In the genomic region with DNA sequence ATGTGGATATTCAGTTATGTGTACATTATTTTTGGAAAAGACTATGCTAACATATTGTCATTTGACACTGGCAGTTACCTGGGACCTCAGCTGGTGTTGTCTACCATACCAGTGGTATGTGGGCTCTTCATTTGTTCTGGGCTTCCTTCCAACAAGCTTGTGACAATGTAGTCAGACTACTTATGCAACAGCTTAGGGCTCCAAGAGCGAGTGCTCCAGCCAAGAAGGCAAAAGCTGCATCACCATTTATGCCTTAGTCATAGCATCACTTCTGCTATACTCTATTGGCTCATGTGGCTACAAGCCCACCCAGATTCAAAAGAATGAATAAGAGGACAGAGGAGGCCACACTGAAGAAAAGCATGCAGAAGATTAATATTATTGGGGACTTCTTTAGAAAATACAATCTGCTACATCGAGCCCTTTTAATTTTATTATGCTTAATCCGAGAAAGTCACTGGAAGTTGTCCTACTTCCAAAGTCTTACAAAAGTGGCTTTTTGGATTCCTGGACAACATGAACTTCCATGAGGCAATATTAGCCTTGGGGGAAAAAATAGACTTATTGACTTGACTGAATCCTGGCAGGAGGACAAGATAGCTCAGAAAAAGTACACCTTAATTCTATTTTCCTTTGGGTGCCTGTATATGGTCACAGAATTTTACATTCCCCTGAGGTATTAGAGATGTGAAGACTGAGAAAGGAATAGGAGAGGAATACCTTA, we compare ENCODE assay signal across 11 cellular contexts.
A peak's percentile ranks its signal among the peaks of the same experiment; 100 is the strongest.
DNase-seq lines count a peak whose midpoint lies in the region; ATAC-seq and TF ChIP-seq lines count a peak whose summit lies in the region.
"Had no signal": no experiment of that assay in that cellular context is flagged by ENCODE, and none has a peak within 500 bp of the region (broad histone marks: within the 10 kb centered on the region; RNA-seq: fewer than 3 reads in every experiment).

No MANE protein-coding gene starts in this region.

- H3K23ac ChIP-seq in IMR-90 (ENCODE audit: low read depth, low read length): no peak overlapping the region

- no peak overlapping the region for H2BK5ac ChIP-seq in IMR-90 (ENCODE audit: low read depth, low read length, poor library complexity, severe bottlenecking)

- POLR2A ChIA-PET in AG04449 (lab: Yijun Ruan, JAX) (no interaction called here), IMR-90 (lab: Charles Lee; ENCODE audit: unreplicated experiment) (no interaction called here)

- H3K4me1 ChIP-seq in IMR-90 (ENCODE audit: control insufficient read depth, insufficient read depth, low read length): no peaks in the 10 kb centered on the region
- no peaks in the 10 kb centered on the region for H3K4me1 ChIP-seq in lung (ENCODE audit: control insufficient read depth in 2 of 2, insufficient read depth in 2 of 2, low read length in 2 of 2)
- H3K4me1 ChIP-seq in Peyer's patch: no peaks in the 10 kb centered on the region

- no peak overlapping the region for H2AFZ ChIP-seq in IMR-90 (replicated peaks; ENCODE audit: low read length, poor library complexity)
- H2AFZ ChIP-seq: PC-9 had no signal

- H4K91ac ChIP-seq in IMR-90 (ENCODE audit: insufficient read depth, low read depth, low read length): no peak overlapping the region

- WGBS in IMR-90 (ENCODE audit: extremely low coverage in 2 of 2, insufficient read length in 1 of 2), 2 experiments: no CpG with 5 or more reads among the region's 3 CpGs
- 72 to 80% methylated on average over 3 of the region's 3 CpGs for WGBS in lung, 2 donors

- H2BK120ac ChIP-seq in IMR-90 (ENCODE audit: low read depth, low read length): no peak overlapping the region

- peak overlapping the region; percentile 21; the same call in 1 of the 2 replicates for H3K18ac ChIP-seq in IMR-90 (ENCODE audit: low read depth, low read length)

- no peak overlapping the region for H4K8ac ChIP-seq in IMR-90 (ENCODE audit: low read depth in 2 of 2, low read length in 2 of 2)

- no peak overlapping the region for H2BK15ac ChIP-seq in IMR-90 (ENCODE audit: low read depth, low read length)

- intact Hi-C loops in IMR-90 (cut with micrococcal nuclease): no loop called here

- no peak for TF ChIP-seq RAD21 in IMR-90 (IDR thresholded peaks at IDR 0.05; ENCODE audit: low read length)

- no peaks in the 10 kb centered on the region for H3K79me1 ChIP-seq in IMR-90 (ENCODE audit: low read depth in 1 of 2, low read length in 2 of 2)

- H3K9ac ChIP-seq in IMR-90 (ENCODE audit: low read depth, low read length): no peak overlapping the region

- H3K4ac ChIP-seq in IMR-90 (ENCODE audit: low read depth, low read length): no peak overlapping the region

- H2BK20ac ChIP-seq in IMR-90 (ENCODE audit: low read depth, low read length): no peak overlapping the region

- no peaks in the 10 kb centered on the region for H4K20me1 ChIP-seq in IMR-90 (ENCODE audit: insufficient read depth, low read length)

- no peaks in the 10 kb centered on the region for H3K9me1 ChIP-seq in IMR-90 (ENCODE audit: insufficient read depth, low read length)

- no peak overlapping the region for H3K56ac ChIP-seq in IMR-90 (ENCODE audit: extremely low read depth, insufficient read depth, low read length)

- TF ChIP-seq CTCF in AG04449 (IDR thresholded peaks at IDR 0.05; ENCODE audit: insufficient read depth, low read length, missing control alignments) (no peak), IMR-90 (conservative IDR thresholded peaks at IDR 0.05; ENCODE audit: low read depth, low read length) (no peak), lung (IDR thresholded peaks at IDR 0.05; ENCODE audit: control extremely low read depth, extremely low read depth) (no peak), Peyer's patch (IDR thresholded peaks at IDR 0.05) (no peak)

- H3K27ac ChIP-seq in IMR-90 (ENCODE audit: insufficient read depth, low read length) (no peak overlapping the region), epithelial cell of prostate (no peak overlapping the region), lung (ENCODE audit: low read depth in 1 of 2, low read length in 1 of 2) (peak overlapping the region in 1 of 2 donors; percentile 29), Peyer's patch (no peak overlapping the region)
- H3K27ac ChIP-seq: PC-9 had no signal

- H3K9me3 ChIP-seq in IMR-90 (ENCODE audit: control insufficient read depth, insufficient read depth, low read length) (no peaks in the 10 kb centered on the region), lung (ENCODE audit: control insufficient read depth in 2 of 2, insufficient read depth in 1 of 2, low read length in 1 of 2) (no peaks in the 10 kb centered on the region), Peyer's patch (no peaks in the 10 kb centered on the region)

- DNase-seq in AG04449 (ENCODE audit: low read depth, low spot score): peak; percentile 64
- peak; percentile 86 for DNase-seq in IMR-90
- peak; percentile 3 for DNase-seq in epithelial cell of prostate (ENCODE audit: low read depth, low spot score)
- DNase-seq in lung (ENCODE audit: low spot score): no peak
- DNase-seq in Peyer's patch: no peak
- no peak for DNase-seq in H7
- DNase-seq: KBM-7, kidney glomerular epithelial cell, PC-9 had no signal

- 0 out of 2 replicates have a peak overlapping the region, but pooled peaks have one; percentile 9 for H3K14ac ChIP-seq in IMR-90 (replicated peaks; ENCODE audit: low read depth, low read length)

- ATAC-seq in IMR-90 (ENCODE audit: low read depth) (peak; percentile 42; the same call in 1 of the 2 replicates), lung (ENCODE audit: insufficient read depth, low FRiP score) (peak; percentile 19), HG02938 (IDR thresholded peaks at IDR 0.05; ENCODE audit: unreplicated experiment) (no peak), GM18870 (IDR thresholded peaks at IDR 0.05; ENCODE audit: unreplicated experiment) (no peak)

- H3K4me3 ChIP-seq in AG04449 (ENCODE audit: low read depth, low read length) (no peak overlapping the region), IMR-90 (ENCODE audit: insufficient read depth, low read depth, low read length) (no peak overlapping the region), lung (no peak overlapping the region), Peyer's patch (no peak overlapping the region), H7 (ENCODE audit: insufficient read depth, low read depth, low read length) (no peak overlapping the region)
- H3K4me3 ChIP-seq: PC-9 had no signal

- BruUV-seq in IMR-90 (replicated peaks; lab: Mats Ljungman, UMichigan): no TSS peak

- in situ Hi-C loops in IMR-90 (cut with MboI; ENCODE audit: low sequenced_read_pairs): no loop called here

- H2AK5ac ChIP-seq in IMR-90 (ENCODE audit: low read depth, low read length): no peak overlapping the region

- no peaks in the 10 kb centered on the region for H3K27me3 ChIP-seq in IMR-90 (ENCODE audit: control insufficient read depth, insufficient read depth, low read length)
- no peaks in the 10 kb centered on the region for H3K27me3 ChIP-seq in lung (ENCODE audit: control insufficient read depth, insufficient read depth)
- no peaks in the 10 kb centered on the region for H3K27me3 ChIP-seq in Peyer's patch
- no peaks in the 10 kb centered on the region for H3K27me3 ChIP-seq in H7 (ENCODE audit: control insufficient read depth, insufficient read depth, low read length)

- no peak overlapping the region for H3K4me2 ChIP-seq in IMR-90 (ENCODE audit: low read depth, low read length)
- H3K4me2 ChIP-seq: PC-9 had no signal

- H3K36me3 ChIP-seq in IMR-90 (ENCODE audit: control insufficient read depth, insufficient read depth, low read length) (no peaks in the 10 kb centered on the region), lung (ENCODE audit: control insufficient read depth in 2 of 2, insufficient read depth in 2 of 2, low read length in 2 of 2) (no peaks in the 10 kb centered on the region), Peyer's patch (no peaks in the 10 kb centered on the region), H7 (replicated peaks; ENCODE audit: control insufficient read depth, insufficient read depth, low read length) (no peaks in the 10 kb centered on the region)

- no peak overlapping the region for H2AK9ac ChIP-seq in IMR-90 (replicated peaks; ENCODE audit: low read depth, low read length, poor library complexity)

- TF ChIP-seq POLR2A in IMR-90 (IDR thresholded peaks at IDR 0.05; ENCODE audit: low read depth, low read length) (no peak), Peyer's patch (IDR thresholded peaks at IDR 0.05) (no peak)

- H4K5ac ChIP-seq in IMR-90 (ENCODE audit: low read depth, low read length): peak overlapping the region; percentile 58; the same call in 1 of the 2 replicates

- dilution Hi-C loops in IMR-90 (cut with HindIII; ENCODE audit: low sequenced_read_pairs, unreplicated experiment): no loop called here

- CTCF ChIA-PET in AG04449 (lab: Yijun Ruan, JAX) (interaction anchor here (1.2 kb wide), 1 partner anchor 452 kb away, joined by 3 read pairs; no protein-coding TSS in a partner anchor), IMR-90 (lab: Yijun Ruan, JAX) (interaction anchor here (0.6 kb wide), 1 partner anchor 686 kb away, joined by 3 read pairs; no protein-coding TSS in a partner anchor)

TF ChIP-seq in IMR-90, 13 proteins besides CTCF, POLR2A, EP300 and RAD21:
- TF ChIP-seq MAZ (IDR thresholded peaks at IDR 0.05; ENCODE audit: borderline replicate concordance, low read depth, low read length): no peak
- no peak for TF ChIP-seq MAFK (IDR thresholded peaks at IDR 0.05; ENCODE audit: low read depth, low read length)
- peak; percentile 81 for TF ChIP-seq CEBPB (IDR thresholded peaks at IDR 0.05; ENCODE audit: low read depth, low read length)

Comparison
In these comparisons a context has a peak if more than half of its experiments do, and no peak if none do; other contexts are left out.
1. DNase-seq: peak in AG04449 (single experiment), IMR-90 (single experiment) and epithelial cell of prostate (single experiment); none in lung (single experiment), Peyer's patch (0 of 3) and H7 (single experiment).
2. ATAC-seq: peak in IMR-90 (single experiment) and lung (single experiment); none in HG02938 (single experiment) and GM18870 (single experiment).